In the genomic region with DNA sequence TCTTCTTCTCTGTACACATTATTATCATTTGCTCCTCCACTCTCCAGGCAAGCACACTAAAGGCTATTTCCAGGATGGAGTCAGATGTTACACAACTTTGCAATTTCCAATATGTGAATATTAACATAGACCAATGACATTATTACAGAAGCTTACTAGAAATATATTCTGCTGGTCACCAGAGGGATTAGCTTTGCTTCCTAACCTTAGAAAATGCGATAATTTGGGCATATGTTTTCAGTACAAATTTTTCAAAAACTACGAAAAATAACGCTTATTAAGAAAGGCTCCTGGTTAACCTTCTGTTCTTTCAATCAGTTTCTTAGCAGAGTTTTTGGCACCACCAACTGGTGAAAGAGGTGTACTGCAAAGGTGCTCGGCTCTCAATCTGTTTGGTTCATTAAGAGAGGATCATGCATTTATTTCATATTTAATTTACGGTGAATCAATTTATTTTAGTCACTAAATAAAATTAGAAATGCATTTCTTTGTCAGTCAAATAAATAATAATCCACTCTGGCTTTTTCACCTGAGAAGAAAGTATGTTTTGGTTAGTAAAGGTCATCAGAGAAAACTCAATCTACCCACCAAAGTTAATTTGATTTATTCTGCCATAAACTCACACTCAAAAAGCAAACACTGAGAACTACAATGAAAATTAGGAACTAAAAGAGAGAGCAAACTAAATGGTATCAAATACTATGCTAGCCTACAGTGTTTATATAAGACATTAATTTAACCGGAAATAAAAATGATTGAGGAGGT, we compare ENCODE assay signal across 8 cellular contexts. TPM values are rescaled to one million over a fixed set of nuclear protein-coding genes. Genes with fewer than 3 reads are reported as not detected.
DNase-seq lines count a peak whose midpoint lies in the region; ATAC-seq and TF ChIP-seq lines count a peak whose summit lies in the region.

No MANE protein-coding gene starts in this region.

- H3K27me3 ChIP-seq in IMR-90 (ENCODE audit: control insufficient read depth, insufficient read depth, low read length) (no peaks in the 10 kb centered on the region), PC-9 (ENCODE audit: insufficient read depth, low read depth) (no peaks in the 10 kb centered on the region), fibroblast of lung (ENCODE audit: control insufficient read depth, insufficient read depth, low read length) (no peaks in the 10 kb centered on the region), suprapubic skin (no peaks in the 10 kb centered on the region)

- TF ChIP-seq CTCF in IMR-90 (conservative IDR thresholded peaks at IDR 0.05; ENCODE audit: low read depth, low read length) (peak; percentile 90), PC-9 (conservative IDR thresholded peaks at IDR 0.05) (peak; percentile 86), fibroblast of lung (conservative IDR thresholded peaks at IDR 0.05 in 1 of 2, IDR thresholded peaks at IDR 0.05 in 1 of 2; ENCODE audit: low read depth in 1 of 2, low read length in 2 of 2) (peak; percentile 92 to 97), suprapubic skin (IDR thresholded peaks at IDR 0.05) (peak; percentile 92 to 95)

- peaks cover 27% of the 10 kb centered on the region for H3K9me1 ChIP-seq in IMR-90 (ENCODE audit: insufficient read depth, low read length)

- H3K4me1 ChIP-seq in IMR-90 (ENCODE audit: control insufficient read depth, insufficient read depth, low read length) (peaks cover 27% of the 10 kb centered on the region), PC-9 (replicated peaks; ENCODE audit: insufficient read depth) (0 out of 2 replicates have a peak, but pooled peaks cover 4% of the 10 kb centered on the region), fibroblast of lung (ENCODE audit: control insufficient read depth, extremely low read depth, insufficient read depth, low read length) (peaks cover 17% of the 10 kb centered on the region), suprapubic skin (peaks cover 22% of the 10 kb centered on the region)

- H3K4me3 ChIP-seq in IMR-90 (ENCODE audit: insufficient read depth, low read depth, low read length) = no peak overlapping the region
- H3K4me3 ChIP-seq in PC-9 = no peak overlapping the region
- no peak overlapping the region for H3K4me3 ChIP-seq in fibroblast of lung (replicated peaks in 1 of 4; ENCODE audit: control extremely low read depth in 1 of 4, insufficient read depth in 1 of 4, low read depth in 3 of 4, low read length in 4 of 4)
- H3K4me3 ChIP-seq in suprapubic skin = no peak overlapping the region

- H3K9me2 ChIP-seq in PC-9 (ENCODE audit: insufficient read depth) = no peaks in the 10 kb centered on the region

- DNase-seq in DMS53 treated with DMSO at 0.1 percent for 48 hours (lab: John Stamatoyannopoulos, UW; ENCODE audit: unreplicated experiment) (peak; percentile 34), IMR-90 (peak; percentile 80), PC-9 (peak; percentile 14 to 43), fibroblast of lung (ENCODE audit: low read depth in 2 of 2) (peak; percentile 58 to 84), nucleus accumbens (lab: John Stamatoyannopoulos, UW) (peak in 40 of 56 donors; percentile 2 to 84 (median 28)), suprapubic skin (ENCODE audit: low spot score in 2 of 2) (no peak)
- peak; percentile 57 for DNase-seq in activated T-cell treated with anti-CD3 and anti-CD28 coated beads, Interleukin-2, amount 50 U/mL, for 1 hour

- peak overlapping the region; percentile 5; the same call in 1 of the 2 replicates for H3K18ac ChIP-seq in IMR-90 (ENCODE audit: low read depth, low read length)

- no peaks in the 10 kb centered on the region for H3F3A ChIP-seq in PC-9 (ENCODE audit: insufficient read depth, low read depth)

- no peak overlapping the region for H4K91ac ChIP-seq in IMR-90 (ENCODE audit: insufficient read depth, low read depth, low read length)

- dilution Hi-C loops in IMR-90 (cut with HindIII; ENCODE audit: low sequenced_read_pairs, unreplicated experiment) = no loop called here

- peak overlapping the region; percentile 94; the same call in 1 of the 3 replicates for H2BK15ac ChIP-seq in IMR-90 (ENCODE audit: low read depth, low read length)

- H3K79me2 ChIP-seq in PC-9 (ENCODE audit: low read depth) = no peaks in the 10 kb centered on the region
- no peaks in the 10 kb centered on the region for H3K79me2 ChIP-seq in fibroblast of lung (ENCODE audit: control insufficient read depth, insufficient read depth, low read length)

- H2BK120ac ChIP-seq in IMR-90 (ENCODE audit: low read depth, low read length) = peak overlapping the region; percentile 87; the same call in 1 of the 2 replicates

- CTCF ChIA-PET in IMR-90 (lab: Yijun Ruan, JAX) (interaction anchor here (0.6 to 0.7 kb wide), 3 partner anchors 88 to 371 kb away, joined by 3 to 7 read pairs (median 3); no protein-coding TSS in a partner anchor), PC-9 (lab: Charles Lee) (no interaction called here)

- H3K36me3 ChIP-seq in IMR-90 (ENCODE audit: control insufficient read depth, insufficient read depth, low read length) (no peaks in the 10 kb centered on the region), PC-9 (ENCODE audit: low read depth) (no peaks in the 10 kb centered on the region), fibroblast of lung (ENCODE audit: control insufficient read depth, insufficient read depth, low read length) (no peaks in the 10 kb centered on the region), suprapubic skin (no peaks in the 10 kb centered on the region)

- H3K56ac ChIP-seq in IMR-90 (ENCODE audit: extremely low read depth, insufficient read depth, low read length) = no peak overlapping the region

- H3K4ac ChIP-seq in IMR-90 (ENCODE audit: low read depth, low read length) = no peak overlapping the region; the same call in 1 of the 2 replicates

- H3K4me2 ChIP-seq in IMR-90 (ENCODE audit: low read depth, low read length) = peak overlapping the region; percentile 48; the same call in 1 of the 2 replicates
- H3K4me2 ChIP-seq in PC-9 = no peak overlapping the region
- H3K4me2 ChIP-seq in fibroblast of lung (ENCODE audit: extremely low read depth, insufficient read depth, low read length) = no peak overlapping the region

- ATAC-seq in IMR-90 (ENCODE audit: low read depth) = peak; percentile 48
- no peak for ATAC-seq in HG03457 (IDR thresholded peaks at IDR 0.05; ENCODE audit: unreplicated experiment)

- H2AK9ac ChIP-seq in IMR-90 (replicated peaks; ENCODE audit: low read depth, low read length, poor library complexity) = no peak overlapping the region

- H3K27ac ChIP-seq in IMR-90 (ENCODE audit: insufficient read depth, low read length) (peak overlapping the region; percentile 19; the same call in 1 of the 2 replicates), PC-9 (no peak overlapping the region), fibroblast of lung (ENCODE audit: insufficient read depth, low read length) (peak overlapping the region; percentile 9), suprapubic skin (no peak overlapping the region)

- BruUV-seq in IMR-90 (replicated peaks; lab: Mats Ljungman, UMichigan) (no TSS peak), PC-9 (replicated peaks; lab: Mats Ljungman, UMichigan) (no TSS peak)

- TF ChIP-seq RAD21 in IMR-90 (IDR thresholded peaks at IDR 0.05; ENCODE audit: low read length) = peak; percentile 90

- POLR2A ChIA-PET in IMR-90 (lab: Charles Lee; ENCODE audit: unreplicated experiment) (interaction anchor here (0.6 kb wide), 1 partner anchor 62 kb away, joined by 3 read pairs; no protein-coding TSS in a partner anchor), PC-9 (lab: Charles Lee; ENCODE audit: unreplicated experiment) (no interaction called here)

- intact Hi-C loops in IMR-90 (cut with micrococcal nuclease) = loop anchor here (1.0 to 10.0 kb wide), 5 partner anchors 70 to 1248 kb away; no protein-coding TSS in a partner anchor
- intact Hi-C loops in PC-9 (cut with micrococcal nuclease; ENCODE audit: unreplicated experiment) = loop anchor here (2.0 kb wide), 1 partner anchor 876 kb away; no protein-coding TSS in a partner anchor

- no CpG with 5 or more reads among the region's 6 CpGs for WGBS in IMR-90 (ENCODE audit: extremely low coverage in 2 of 2, insufficient read length in 1 of 2), 2 experiments
- 17% methylated on average over 6 of the region's 6 CpGs for WGBS in suprapubic skin

- H3K9me3 ChIP-seq in IMR-90 (ENCODE audit: control insufficient read depth, insufficient read depth, low read length) (no peaks in the 10 kb centered on the region), PC-9 (ENCODE audit: insufficient read depth, low read depth) (no peaks in the 10 kb centered on the region), fibroblast of lung (ENCODE audit: control insufficient read depth, insufficient read depth, low read depth, low read length) (no peaks in the 10 kb centered on the region), suprapubic skin (no peaks in the 10 kb centered on the region)

- peaks cover 2 to 13% of the 10 kb centered on the region in 2 experiments; a peak in 2 of 4 replicates for H3K79me1 ChIP-seq in IMR-90 (ENCODE audit: low read depth in 1 of 2, low read length in 2 of 2)

- in situ Hi-C loops in IMR-90 (cut with MboI; ENCODE audit: low sequenced_read_pairs) = loop anchor here (10.0 kb wide), 2 partner anchors 520 to 870 kb away; no protein-coding TSS in a partner anchor

- H3K23ac ChIP-seq in IMR-90 (ENCODE audit: low read depth, low read length) = no peak overlapping the region

- H4K8ac ChIP-seq in IMR-90 (ENCODE audit: low read depth in 2 of 2, low read length in 2 of 2) = peak overlapping the region in 1 of 2 experiments; percentile 53; a peak in 3 of 4 replicates

- H2BK5ac ChIP-seq in IMR-90 (ENCODE audit: low read depth, low read length, poor library complexity, severe bottlenecking) = peak overlapping the region; percentile 99

- TF ChIP-seq POLR2A in IMR-90 (IDR thresholded peaks at IDR 0.05; ENCODE audit: low read depth, low read length) = 0 out of 2 replicates have a peak, but pooled peaks have one; percentile 23
- TF ChIP-seq POLR2A in suprapubic skin (IDR thresholded peaks at IDR 0.05) = no peak

- no peak for TF ChIP-seq EP300 in suprapubic skin (IDR thresholded peaks at IDR 0.05)

- H4K20me1 ChIP-seq in IMR-90 (ENCODE audit: insufficient read depth, low read length) = no peaks in the 10 kb centered on the region
- H4K20me1 ChIP-seq in PC-9 (ENCODE audit: insufficient read depth) = no peaks in the 10 kb centered on the region
- no peaks in the 10 kb centered on the region for H4K20me1 ChIP-seq in fibroblast of lung (ENCODE audit: control insufficient read depth, extremely low read depth, insufficient read depth, low read length)

- H2AFZ ChIP-seq in IMR-90 (replicated peaks; ENCODE audit: low read length, poor library complexity) = no peak overlapping the region
- H2AFZ ChIP-seq in PC-9 = no peak overlapping the region
- H2AFZ ChIP-seq in fibroblast of lung (ENCODE audit: low read length) = no peak overlapping the region

- H4K5ac ChIP-seq in IMR-90 (ENCODE audit: low read depth, low read length) = no peak overlapping the region; the same call in 1 of the 2 replicates

- H3K14ac ChIP-seq in IMR-90 (replicated peaks; ENCODE audit: low read depth, low read length) = no peak overlapping the region

- peak overlapping the region; percentile 14; the same call in 1 of the 2 replicates for H3K9ac ChIP-seq in IMR-90 (ENCODE audit: low read depth, low read length)
- no peak overlapping the region for H3K9ac ChIP-seq in fibroblast of lung (ENCODE audit: insufficient read depth, low read length)

- H2BK20ac ChIP-seq in IMR-90 (ENCODE audit: low read depth, low read length) = peak overlapping the region; percentile 45; the same call in 1 of the 2 replicates

- H2AK5ac ChIP-seq in IMR-90 (ENCODE audit: low read depth, low read length) = no peak overlapping the region

RNA-seq across cellular contexts. Expression of gene EFCAB11, which starts 39.2 kb away (rescaled TPM):
- 2.2 and 6.1 TPM in 2 replicates for total RNA-seq in IMR-90 (2012; rRNA removed)
- 4.9 and 5.3 TPM in 2 replicates for polyA plus RNA-seq in IMR-90 (2012; rRNA removed)
- 0.58 and 1.8 TPM in 2 replicates for polyA plus RNA-seq in IMR-90 (2012; cell fraction: cytosol; rRNA removed)
- polyA plus RNA-seq in IMR-90 (2012; cell fraction: nucleus; rRNA removed; ENCODE audit: low replicate concordance) = 0.21 and 1.6 TPM in 2 replicates
- total RNA-seq in PC-9 (2021) = 8.4 and 10.3 TPM in 2 replicates
- 2.6 and 2.8 TPM in 2 replicates for total RNA-seq in fibroblast of lung
- 4.0 and 7.1 TPM in 2 replicates for polyA plus RNA-seq in fibroblast of lung
- polyA plus RNA-seq in fibroblast of lung (2012) = 4.3 and 7.4 TPM in 2 replicates
- 0.22 TPM in 1 of 2 replicates, not detected in the other for polyA minus RNA-seq in fibroblast of lung (ENCODE audit: low replicate concordance)
- 1 to 10 TPM; 3.2 to 5.1 (median 3.7) TPM for total RNA-seq in suprapubic skin

RNA-seq across cellular contexts. Expression of gene TDP1, which starts 40.4 kb away (rescaled TPM):
- total RNA-seq in IMR-90 (2012; rRNA removed) = 39.2 and 53.1 TPM in 2 replicates
- 21.6 and 23.3 TPM in 2 replicates for polyA plus RNA-seq in IMR-90 (2012; rRNA removed)
- polyA plus RNA-seq in IMR-90 (2012; cell fraction: cytosol; rRNA removed) = 9.7 and 13.0 TPM in 2 replicates
- polyA plus RNA-seq in IMR-90 (2012; cell fraction: nucleus; rRNA removed; ENCODE audit: low replicate concordance) = 7.1 and 28.5 TPM in 2 replicates
- total RNA-seq in PC-9 (2021) = 12.6 and 12.8 TPM in 2 replicates
- total RNA-seq in fibroblast of lung = 11.6 and 13.7 TPM in 2 replicates
- 11.7 and 22.8 TPM in 2 replicates for polyA plus RNA-seq in fibroblast of lung
- 10.2 and 17.3 TPM in 2 replicates for polyA plus RNA-seq in fibroblast of lung (2012)
- polyA minus RNA-seq in fibroblast of lung (ENCODE audit: low replicate concordance) = 29.2 and 42.6 TPM in 2 replicates
- 10 to 100 TPM; 10.8 to 25.8 (median 18.1) TPM for total RNA-seq in suprapubic skin

Comparison
In these comparisons a context has a peak if more than half of its experiments do, and no peak if none do; other contexts are left out.
1. DNase-seq: peak in DMS53 treated with DMSO at 0.1 percent for 48 hours (single experiment), IMR-90 (single experiment), PC-9 (2 of 2), activated T-cell treated with anti-CD3 and anti-CD28 coated beads, Interleukin-2, amount 50 U/mL, for 1 hour (single experiment), fibroblast of lung (2 of 2) and nucleus accumbens (40 of 56); none in suprapubic skin (0 of 2).
2. H3K27ac ChIP-seq: peak in IMR-90 (single experiment) and fibroblast of lung (single experiment); none in PC-9 (single experiment) and suprapubic skin (single experiment).
3. Peak in every context shown above with its lines, with median percentiles within 50 percentile points of each other: CTCF ChIP-seq.